ENCODE assay signal across 13 cellular contexts in the genomic region with DNA sequence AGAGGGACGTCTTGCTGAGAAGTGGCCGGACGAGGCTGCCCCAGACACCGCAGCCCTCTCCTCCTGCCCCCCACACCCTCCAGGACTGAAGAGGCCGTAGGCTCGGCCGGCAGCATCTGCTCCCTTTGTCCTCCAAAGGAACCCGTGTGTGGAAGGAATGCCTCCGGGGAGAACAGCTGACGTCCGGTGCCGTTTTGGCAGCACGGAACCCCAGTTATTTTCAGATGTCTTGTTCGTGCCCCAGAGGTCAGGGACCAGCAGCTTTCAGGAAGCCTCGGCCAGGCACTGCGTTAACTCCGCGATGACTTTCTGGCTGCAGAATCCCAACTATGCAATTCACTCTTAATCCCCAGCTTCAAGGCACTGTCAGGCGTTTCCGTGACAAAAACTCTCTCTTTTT. TPM values are rescaled to one million over a fixed set of nuclear protein-coding genes. Genes with fewer than 3 reads are reported as not detected.
A peak's percentile ranks its signal among the peaks of the same experiment; 100 is the strongest.
DNase-seq lines count a peak whose midpoint lies in the region; ATAC-seq, FAIRE-seq and TF ChIP-seq lines count a peak whose summit lies in the region.
"Had no signal": no experiment of that assay in that cellular context is flagged by ENCODE, and none has a peak within 500 bp of the region (broad histone marks: within the 10 kb centered on the region; RNA-seq: fewer than 3 reads in every experiment).

No MANE protein-coding gene starts in this region.

- DNase-seq in astrocyte of the cerebellum (ENCODE audit: low read depth): peak; percentile 27
- DNase-seq in left cardiac atrium: peak; percentile 50
- DNase-seq in psoas muscle: peak in 1 of 2 donors; percentile 64
- no peak for DNase-seq in KBM-7
- DNase-seq in DMS53 (lab: John Stamatoyannopoulos, UW): no peak
- DNase-seq in CD4-positive, alpha-beta T cell: no peak
- DNase-seq in stimulated activated CD4-positive, alpha-beta T cell treated with anti-CD3 and anti-CD28 coated beads, Interleukin-2, amount 100 ng/mL, for 24 hours: no peak
- DNase-seq: mucosa of descending colon; NCI-H1694 treated with DMSO at 0.1 percent for 48 hours; stimulated activated naive CD8-positive, alpha-beta T cell treated with anti-CD3 and anti-CD28 coated beads, Interleukin-15, Interleukin-2, amounts not matched to agents 100 U/mL and 50 U/mL, for 24 hours had no signal

- H3K4me1 Mint-ChIP-seq in CD4-positive, alpha-beta T cell (ENCODE audit: low read depth): no peaks in the 10 kb centered on the region

- H3K27me3 ChIP-seq in psoas muscle (ENCODE audit: insufficient read depth in 3 of 3, low read length in 2 of 3): no peaks in the 10 kb centered on the region
- H3K27me3 ChIP-seq in CD4-positive, alpha-beta T cell (ENCODE audit: control insufficient read depth, insufficient read depth, low read length): no peaks in the 10 kb centered on the region

- ATAC-seq in left cardiac atrium: peak; percentile 73 to 74
- ATAC-seq in psoas muscle: peak; percentile 32 to 87 (median 81)
- no peak for ATAC-seq in CD4-positive, alpha-beta T cell (ENCODE audit: poor library complexity)
- ATAC-seq: mucosa of descending colon; Panc1; stimulated activated naive CD8-positive, alpha-beta T cell treated with anti-CD3 and anti-CD28 coated beads, Interleukin-15, Interleukin-2, amounts not matched to agents 100 U/mL and 50 U/mL, for 24 hours had no signal

- H3K36me3 ChIP-seq in psoas muscle (ENCODE audit: insufficient read depth in 1 of 2, low read depth in 1 of 2): no peaks in the 10 kb centered on the region

- no peaks in the 10 kb centered on the region for H3K27me3 Mint-ChIP-seq in CD4-positive, alpha-beta T cell

- 4 to 9% (median 8%) methylated on average over 20 of the region's 20 CpGs for WGBS in psoas muscle, 3 donors

- TF ChIP-seq CTCF in astrocyte of the cerebellum (IDR thresholded peaks at IDR 0.05; ENCODE audit: low read depth, low read length, missing control alignments): no peak
- no peak for TF ChIP-seq CTCF in psoas muscle (IDR thresholded peaks at IDR 0.05)
- no peak for TF ChIP-seq CTCF in CD4-positive, alpha-beta T cell (IDR thresholded peaks at IDR 0.05)

- in situ Hi-C loops in astrocyte of the cerebellum (cut with HindIII; ENCODE audit: low sequenced_read_pairs) (no loop called here), KBM-7 (cut with MboI; ENCODE audit: low pct_unique_long_range_greater_than_20kb, low sequenced_read_pairs) (no loop called here)

- no peaks in the 10 kb centered on the region for H3K9me3 ChIP-seq in psoas muscle
- H3K9me3 ChIP-seq in CD4-positive, alpha-beta T cell (ENCODE audit: control insufficient read depth, low read length): no peaks in the 10 kb centered on the region
- H3K9me3 ChIP-seq: mucosa of descending colon had no signal

- H3K4me1 ChIP-seq in psoas muscle: no peaks in the 10 kb centered on the region

- CTCF ChIA-PET in CD4-positive, alpha-beta T cell (lab: Charles Lee): no interaction called here

- no peak overlapping the region for H3K27ac Mint-ChIP-seq in CD4-positive, alpha-beta T cell

- POLR2A ChIA-PET in CD4-positive, alpha-beta T cell (lab: Charles Lee): no interaction called here

- H3K4me3 Mint-ChIP-seq in CD4-positive, alpha-beta T cell: no peak overlapping the region

- intact Hi-C loops in left cardiac atrium (cut with DNase I): no loop called here
- intact Hi-C loops in psoas muscle (cut with DNase I): no loop called here
- intact Hi-C loops in CD4-positive, alpha-beta T cell (cut with DNase I, micrococcal nuclease): no loop called here

- FAIRE-seq in G401.6 (lab: Jason Lieb, UNC): peak; percentile 89

- no peaks in the 10 kb centered on the region for H3K36me3 Mint-ChIP-seq in CD4-positive, alpha-beta T cell (ENCODE audit: low read depth)
- H3K36me3 Mint-ChIP-seq: brain had no signal

- no peak overlapping the region for H3K27ac ChIP-seq in psoas muscle
- H3K27ac ChIP-seq in CD4-positive, alpha-beta T cell (ENCODE audit: low read depth, low read length): no peak overlapping the region

- H3K4me3 ChIP-seq in astrocyte of the cerebellum (ENCODE audit: low read depth, low read length) (no peak overlapping the region), psoas muscle (peak overlapping the region; percentile 34)
- H3K4me3 ChIP-seq: mucosa of descending colon had no signal

- no peaks in the 10 kb centered on the region for H3K9me3 Mint-ChIP-seq in CD4-positive, alpha-beta T cell

RNA-seq across cellular contexts. Expression of a gene that starts 10.9 kb away (rescaled TPM):
- total RNA-seq in left cardiac atrium: 100 to 1,000 TPM; 104 to 114 TPM
- total RNA-seq in psoas muscle: 100 to 1,000 TPM in 2 of 4 donors, 10 to 100 TPM in 2; 77.2 to 156 (median 98.6) TPM
- 10 to 100 TPM; 32.3 to 71.8 (median 64.9) TPM for polyA plus RNA-seq in psoas muscle
- 10 to 100 TPM; 12.1 to 14.0 TPM for total RNA-seq in CD4-positive, alpha-beta T cell

Comparison
In these comparisons a context has a peak if more than half of its experiments do, and no peak if none do; other contexts are left out.
1. DNase-seq: peak in astrocyte of the cerebellum (single experiment) and left cardiac atrium (single experiment); none in KBM-7 (single experiment), DMS53 (single experiment), CD4-positive, alpha-beta T cell (0 of 10) and stimulated activated CD4-positive, alpha-beta T cell treated with anti-CD3 and anti-CD28 coated beads, Interleukin-2, amount 100 ng/mL, for 24 hours (0 of 2).
2. RNA of a gene that starts 10.9 kb away (total RNA-seq): 104 to 114 TPM in left cardiac atrium and 77.2 to 156 TPM in psoas muscle; 12.1 to 14.0 TPM in CD4-positive, alpha-beta T cell; every median in the first group is over 4 times any median in the second.